In the genomic region with DNA sequence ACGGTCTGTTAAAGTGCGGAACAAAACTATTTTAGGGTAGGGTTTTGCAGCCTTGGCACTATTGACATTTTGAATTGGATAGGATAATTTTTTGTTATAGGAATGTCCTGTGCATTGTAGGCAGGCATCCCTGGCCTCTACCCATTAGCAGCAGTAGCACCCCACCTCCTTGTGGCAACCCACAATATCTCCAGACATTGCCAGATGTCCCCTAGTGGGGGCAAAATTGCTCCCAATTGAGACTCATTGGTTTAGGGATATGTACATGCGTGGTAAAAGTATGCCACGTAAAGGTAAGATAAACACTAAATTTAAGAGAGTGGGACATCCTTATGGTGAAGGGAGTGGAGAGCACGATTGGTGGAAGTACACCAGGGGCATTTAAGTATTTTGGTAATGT, we compare ENCODE assay signal across 21 cellular contexts. TPM values are rescaled to one million over a fixed set of nuclear protein-coding genes. Genes with fewer than 3 reads are reported as not detected.
DNase-seq lines count a peak whose midpoint lies in the region; TF ChIP-seq lines count a peak whose summit lies in the region.
"Had no signal": no experiment of that assay in that cellular context is flagged by ENCODE, and none has a peak within 500 bp of the region (broad histone marks: within the 10 kb centered on the region; RNA-seq: fewer than 3 reads in every experiment).

No MANE protein-coding gene starts in this region.

- H3K4me1 ChIP-seq in endodermal cell (ENCODE audit: control insufficient read depth, insufficient read depth, low read length), result peaks cover 5% of the 10 kb centered on the region

- 94 to 97% methylated on average over 4 to 5 of the region's 5 CpGs for WGBS in endodermal cell (ENCODE audit: insufficient coverage in 1 of 2, insufficient read length in 1 of 2), 2 experiments

- no peaks in the 10 kb centered on the region for H3K27me3 ChIP-seq in endodermal cell (ENCODE audit: control insufficient read depth, insufficient read depth, low read length, poor library complexity, severe bottlenecking)
- H3K27me3 ChIP-seq: body of pancreas, tibial artery had no signal

- no peaks in the 10 kb centered on the region for H3K36me3 ChIP-seq in endodermal cell (ENCODE audit: control insufficient read depth, insufficient read depth, low read length)
- H3K36me3 ChIP-seq: lower lobe of right lung, tibial artery had no signal

- no peaks in the 10 kb centered on the region for H3K9me3 Mint-ChIP-seq in endodermal cell

- TF ChIP-seq CTCF in endodermal cell (conservative IDR thresholded peaks at IDR 0.05), result peak; percentile 37

- DNase-seq in DMS 273 (lab: John Stamatoyannopoulos, UW; ENCODE audit: unreplicated experiment) (peak; percentile 15), DMS 273 treated with DMSO at 0.1 percent for 48 hours (lab: John Stamatoyannopoulos, UW) (no peak), OCI-M1 (lab: John Stamatoyannopoulos, UW) (peak; percentile 39), endodermal cell (no peak), NCI-H2029 (lab: John Stamatoyannopoulos, UW) (no peak), NK-92 (lab: John Stamatoyannopoulos, UW; ENCODE audit: unreplicated experiment) (no peak), SHP77 treated with DMSO at 0.1 percent for 48 hours (lab: John Stamatoyannopoulos, UW) (no peak), DMS153 (lab: John Stamatoyannopoulos, UW) (no peak)
- DNase-seq: body of pancreas; Caco-2; IMR-90; kidney; lower lobe of right lung; NCI-H187; NCI-H226; small intestine; stimulated activated naive CD4-positive, alpha-beta T cell; T1000; tibial artery had no signal

- H3K27me3 Mint-ChIP-seq in endodermal cell (ENCODE audit: insufficient read depth), result no peaks in the 10 kb centered on the region

- no peak overlapping the region for H3K4me3 Mint-ChIP-seq in endodermal cell

- H3K4me1 Mint-ChIP-seq in endodermal cell, result peaks cover 30% of the 10 kb centered on the region

- H3K36me3 Mint-ChIP-seq in endodermal cell (ENCODE audit: low read depth), result peaks cover 7% of the 10 kb centered on the region

- no peak overlapping the region for H3K4me3 ChIP-seq in endodermal cell (ENCODE audit: low read length)
- H3K4me3 ChIP-seq: body of pancreas, coronary artery, lower lobe of right lung, tibial artery had no signal

- no peak overlapping the region for H3K27ac Mint-ChIP-seq in endodermal cell

- no peak overlapping the region for H3K27ac ChIP-seq in endodermal cell (ENCODE audit: low read depth, low read length)
- H3K27ac ChIP-seq: 22Rv1, body of pancreas, coronary artery, lower lobe of right lung, tibial artery had no signal

- H3K9ac ChIP-seq in endodermal cell (ENCODE audit: extremely low read depth, low read length, poor library complexity, severe bottlenecking), result no peak overlapping the region

- no peaks in the 10 kb centered on the region for H3K9me3 ChIP-seq in endodermal cell (ENCODE audit: control insufficient read depth, low read length)
- H3K9me3 ChIP-seq: body of pancreas, Caco-2, lower lobe of right lung, tibial artery had no signal

RNA-seq across cellular contexts. Expression of gene MIB1, which starts 4.6 kb away (rescaled TPM):
- 10 to 100 TPM; 66.4 to 75.0 TPM for total RNA-seq in endodermal cell
- polyA plus RNA-seq in endodermal cell (2013, experiment 1 of 2), result 62.3 TPM
- polyA plus RNA-seq in endodermal cell (2013, experiment 2 of 2), result 62.8 TPM

RNA-seq across cellular contexts. Expression of gene ABHD3, which starts 40.7 kb away (rescaled TPM):
- 10 to 100 TPM; 14.2 to 24.5 TPM for total RNA-seq in endodermal cell
- 12.9 TPM for polyA plus RNA-seq in endodermal cell (2013, experiment 1 of 2)
- polyA plus RNA-seq in endodermal cell (2013, experiment 2 of 2), result 9.8 TPM

Comparison
In these comparisons a context has a peak if more than half of its experiments do, and no peak if none do; other contexts are left out.
1. DNase-seq: peak in DMS 273 (single experiment) and OCI-M1 (single experiment); none in DMS 273 treated with DMSO at 0.1 percent for 48 hours (single experiment), endodermal cell (single experiment), NCI-H2029 (single experiment), NK-92 (single experiment), SHP77 treated with DMSO at 0.1 percent for 48 hours (single experiment) and DMS153 (single experiment).